9 cellular contexts compared by ENCODE assay signal in the genomic region with DNA sequence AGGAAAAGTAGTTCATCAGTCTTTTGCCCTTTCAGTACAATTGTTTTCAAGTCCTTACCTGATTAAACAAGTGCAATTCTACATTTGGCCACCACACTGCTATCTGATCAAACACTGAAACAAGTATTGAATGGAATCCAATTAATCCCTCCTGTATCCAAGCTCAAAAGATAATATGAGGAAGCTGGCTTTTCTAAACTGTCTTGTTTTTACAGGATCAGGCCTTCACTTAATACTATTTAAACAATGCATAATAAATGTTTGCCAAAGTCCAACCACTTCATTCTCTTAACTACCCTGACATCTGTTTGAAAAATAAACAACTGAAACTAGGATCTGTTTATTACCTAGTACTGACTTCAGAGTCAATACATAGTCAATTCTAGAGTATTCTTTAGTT.
DNase-seq lines count a peak whose midpoint lies in the region; ATAC-seq and TF ChIP-seq lines count a peak whose summit lies in the region.
"Had no signal": no experiment of that assay in that cellular context is flagged by ENCODE, and none has a peak within 500 bp of the region (broad histone marks: within the 10 kb centered on the region; RNA-seq: fewer than 3 reads in every experiment).

No MANE protein-coding gene starts in this region.

- in situ Hi-C loops in brain microvascular endothelial cell (cut with HindIII; ENCODE audit: low pct_ligation_motif_present, low sequenced_read_pairs): no loop called here

- no peaks in the 10 kb centered on the region for H3K9me3 ChIP-seq in liver (ENCODE audit: control insufficient read depth in 4 of 4, low read length in 3 of 4)

- ATAC-seq in HG02759 (IDR thresholded peaks at IDR 0.05; ENCODE audit: unreplicated experiment) (no peak), GM21390 (IDR thresholded peaks at IDR 0.05; ENCODE audit: unreplicated experiment) (no peak), HG03025 (IDR thresholded peaks at IDR 0.05; ENCODE audit: low FRiP score, unreplicated experiment) (no peak)

- POLR2A ChIA-PET in BJ (lab: Charles Lee): interaction anchor here (0.6 kb wide), 1 partner anchor 17 kb away, joined by 3 read pairs; no protein-coding TSS in a partner anchor

- no peak overlapping the region for H3K4me3 ChIP-seq in BJ (ENCODE audit: low read depth, low read length)
- no peak overlapping the region for H3K4me3 ChIP-seq in brain microvascular endothelial cell (ENCODE audit: low read depth, low read length)
- H3K4me3 ChIP-seq in liver (ENCODE audit: low read depth in 1 of 3, low read length in 3 of 3): no peak overlapping the region

- H3K27me3 ChIP-seq in BJ (ENCODE audit: control insufficient read depth, insufficient read depth, low read length) (no peaks in the 10 kb centered on the region), brain microvascular endothelial cell (replicated peaks) (no peaks in the 10 kb centered on the region), liver (ENCODE audit: control insufficient read depth in 4 of 4, insufficient read depth in 4 of 4, low read length in 3 of 4) (no peaks in the 10 kb centered on the region)

- peak; percentile 65 to 74 for TF ChIP-seq RAD21 in liver (IDR thresholded peaks at IDR 0.05)

- H3K9ac ChIP-seq in liver (ENCODE audit: low read depth in 1 of 2, low read length in 2 of 2): peak overlapping the region in 1 of 2 donors; percentile 59

- H3K36me3 ChIP-seq in BJ (ENCODE audit: control insufficient read depth, insufficient read depth, low read length) (no peaks in the 10 kb centered on the region), brain microvascular endothelial cell (replicated peaks) (no peaks in the 10 kb centered on the region), liver (ENCODE audit: control insufficient read depth in 4 of 4, insufficient read depth in 3 of 4, low read depth in 1 of 4, low read length in 3 of 4) (no peaks in the 10 kb centered on the region)

- peaks cover 0 to 9% (median 0%) of the 10 kb centered on the region in 4 donors for H3K4me1 ChIP-seq in liver (ENCODE audit: control insufficient read depth in 4 of 4, insufficient read depth in 4 of 4, low read length in 3 of 4)

- DNase-seq in BJ (ENCODE audit: low read depth): no peak
- peak; percentile 86 for DNase-seq in NCI-H1092 treated with DMSO at 0.1 percent for 48 hours (lab: John Stamatoyannopoulos, UW)
- DNase-seq in brain microvascular endothelial cell: no peak
- DNase-seq in epidermal melanocyte (ENCODE audit: insufficient read length, low spot score): no peak
- DNase-seq: activated B cell treated with CpG ODN at 0.5 μM for 24 hours had no signal

- H3K27ac ChIP-seq in brain microvascular endothelial cell (no peak overlapping the region), liver (ENCODE audit: low read depth in 1 of 2, low read length in 2 of 2) (peak overlapping the region; percentile 28 to 55)

- TF ChIP-seq CTCF in BJ (IDR thresholded peaks at IDR 0.05; ENCODE audit: insufficient read depth, low read depth, low read length) (peak; percentile 29), brain microvascular endothelial cell (IDR thresholded peaks at IDR 0.05; ENCODE audit: low read depth, low read length, missing control alignments) (peak; percentile 25), liver (IDR thresholded peaks at IDR 0.05; ENCODE audit: low read depth, low read length, missing input control) (peak; percentile 53)

- CTCF ChIA-PET in BJ (lab: Yijun Ruan, JAX): interaction anchor here (0.9 to 2.6 kb wide), 3 partner anchors 16 to 18 kb away, joined by 3 to 18 read pairs (median 4); no protein-coding TSS in a partner anchor

TF ChIP-seq in liver, 16 proteins besides CTCF, POLR2A, EP300 and RAD21:
- TF ChIP-seq ATF3 (IDR thresholded peaks at IDR 0.05) (no peak), FOXA1 (IDR thresholded peaks at IDR 0.05) (no peak), RXRA (IDR thresholded peaks at IDR 0.05) (no peak), FOXA2 (IDR thresholded peaks at IDR 0.05) (peak; percentile 3), NR2F2 (IDR thresholded peaks at IDR 0.05) (no peak), HNF4A (conservative IDR thresholded peaks at IDR 0.05) (peak; percentile 26 to 33), EGR1 (IDR thresholded peaks at IDR 0.05; ENCODE audit: low read depth in 2 of 2) (no peak)
- TF ChIP-seq, protein P1, sequence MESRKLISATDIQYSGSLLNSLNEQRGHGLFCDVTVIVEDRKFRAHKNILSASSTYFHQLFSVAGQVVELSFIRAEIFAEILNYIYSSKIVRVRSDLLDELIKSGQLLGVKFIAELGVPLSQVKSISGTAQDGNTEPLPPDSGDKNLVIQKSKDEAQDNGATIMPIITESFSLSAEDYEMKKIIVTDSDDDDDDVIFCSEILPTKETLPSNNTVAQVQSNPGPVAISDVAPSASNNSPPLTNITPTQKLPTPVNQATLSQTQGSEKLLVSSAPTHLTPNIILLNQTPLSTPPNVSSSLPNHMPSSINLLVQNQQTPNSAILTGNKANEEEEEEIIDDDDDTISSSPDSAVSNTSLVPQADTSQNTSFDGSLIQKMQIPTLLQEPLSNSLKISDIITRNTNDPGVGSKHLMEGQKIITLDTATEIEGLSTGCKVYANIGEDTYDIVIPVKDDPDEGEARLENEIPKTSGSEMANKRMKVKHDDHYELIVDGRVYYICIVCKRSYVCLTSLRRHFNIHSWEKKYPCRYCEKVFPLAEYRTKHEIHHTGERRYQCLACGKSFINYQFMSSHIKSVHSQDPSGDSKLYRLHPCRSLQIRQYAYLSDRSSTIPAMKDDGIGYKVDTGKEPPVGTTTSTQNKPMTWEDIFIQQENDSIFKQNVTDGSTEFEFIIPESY (IDR thresholded peaks at IDR 0.05): no peak
TF ChIP-seq in liver: peak in this region for 2.
